ENCODE assay signal across 9 cellular contexts in genomic region chr9:3941758-3942157, GRCh38.
"Had no signal": no experiment of that assay in that cellular context is flagged by ENCODE, and none has a peak within 500 bp of the region (broad histone marks: within the 10 kb centered on the region; RNA-seq: fewer than 3 reads in every experiment).

No MANE protein-coding gene starts in this region.

- FAIRE-seq: H1, H54, HTR-8/SVneo, K562 had no signal

- ATAC-seq: GM23338, K562 had no signal

- DNase-seq: H9, HCEC 1CT, IMR-90, KG1 had no signal

- H3K4me3 ChIP-seq: GM23338, K562 had no signal
